Comparison of ENCODE assay signal across 12 cellular contexts in the genomic region with DNA sequence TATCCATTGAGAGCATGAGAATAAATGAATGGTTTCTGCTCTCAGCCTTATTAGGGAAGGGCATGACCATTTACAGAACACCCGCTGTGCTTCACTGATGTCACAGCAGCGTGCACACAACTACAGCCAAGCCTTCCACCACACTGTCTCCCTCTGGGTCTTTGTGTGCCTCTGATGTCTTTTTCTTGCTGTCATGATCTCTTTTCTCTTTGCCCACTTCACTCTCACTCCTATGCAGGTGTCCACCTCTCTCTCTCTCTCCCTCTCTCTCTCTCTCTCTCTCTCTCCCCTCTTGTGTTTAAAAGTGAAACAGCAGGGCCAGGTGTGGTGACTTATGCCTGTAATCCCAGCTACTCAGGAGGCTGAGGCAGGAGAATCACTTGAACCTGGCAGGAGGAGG.
DNase-seq lines count a peak whose midpoint lies in the region; ATAC-seq and TF ChIP-seq lines count a peak whose summit lies in the region.
"Had no signal": no experiment of that assay in that cellular context is flagged by ENCODE, and none has a peak within 500 bp of the region (broad histone marks: within the 10 kb centered on the region; RNA-seq: fewer than 3 reads in every experiment).

No MANE protein-coding gene starts in this region.

- H3K27ac ChIP-seq in HUES48 (ENCODE audit: low read depth, low read length) = peak overlapping the region; percentile 48
- H3K27ac ChIP-seq in WERI-Rb-1 = no peak overlapping the region
- peak overlapping the region; percentile 42 for H3K27ac ChIP-seq in mesodermal cell (ENCODE audit: low read depth, low read length, severe bottlenecking)

- 89 to 95% methylated on average over 2 of the region's 2 CpGs for WGBS in mesodermal cell (ENCODE audit: insufficient coverage in 2 of 2), 2 experiments

- ATAC-seq in HG03139 (IDR thresholded peaks at IDR 0.05; ENCODE audit: unreplicated experiment) = no peak
- ATAC-seq: CD8-positive, alpha-beta T cell had no signal

- DNase-seq in GM10266 (ENCODE audit: extremely low spot score) (no peak), WERI-Rb-1 (peak; percentile 20), NCI-H526 treated with DMSO at 0.1 percent for 48 hours (lab: John Stamatoyannopoulos, UW) (no peak), endothelial cell (ENCODE audit: low spot score) (no peak)
- no peak for DNase-seq in stimulated activated CD4-positive, alpha-beta T cell treated with anti-CD3 and anti-CD28 coated beads, Interleukin-4, amount 100 ng/mL, for 1 hour
- DNase-seq: GOT3; stimulated activated CD4-positive, alpha-beta T cell treated with anti-CD3 and anti-CD28 coated beads, Interleukin-2, amount 100 ng/mL, for 48 hours had no signal

- no peak overlapping the region for H3K27ac Mint-ChIP-seq in endothelial cell (ENCODE audit: unreplicated experiment)
- H3K27ac Mint-ChIP-seq: CD8-positive, alpha-beta T cell; progenitor cell of endocrine pancreas had no signal

- H3K9me3 Mint-ChIP-seq in endothelial cell (ENCODE audit: unreplicated experiment) = no peaks in the 10 kb centered on the region
- H3K9me3 Mint-ChIP-seq: CD8-positive, alpha-beta T cell had no signal

- no peak overlapping the region for H3K4me3 Mint-ChIP-seq in endothelial cell (ENCODE audit: unreplicated experiment)
- H3K4me3 Mint-ChIP-seq: CD8-positive, alpha-beta T cell had no signal

- H3K9me3 ChIP-seq in HUES48 (ENCODE audit: control insufficient read depth, insufficient read depth, low read length) = no peaks in the 10 kb centered on the region
- H3K9me3 ChIP-seq in WERI-Rb-1 (ENCODE audit: severe bottlenecking) = no peaks in the 10 kb centered on the region
- H3K9me3 ChIP-seq in mesodermal cell (ENCODE audit: control insufficient read depth, low read length) = peaks cover 8% of the 10 kb centered on the region

- H3K27me3 Mint-ChIP-seq in endothelial cell (ENCODE audit: unreplicated experiment) = peaks cover 6% of the 10 kb centered on the region

- no peak overlapping the region for H3K9ac ChIP-seq in HUES48 (ENCODE audit: low read depth, low read length)

- no peaks in the 10 kb centered on the region for H3K36me3 ChIP-seq in HUES48 (ENCODE audit: control insufficient read depth, insufficient read depth, low read length)
- no peaks in the 10 kb centered on the region for H3K36me3 ChIP-seq in WERI-Rb-1
- no peaks in the 10 kb centered on the region for H3K36me3 ChIP-seq in mesodermal cell (ENCODE audit: control insufficient read depth, insufficient read depth, low read length)

- H3K27me3 ChIP-seq in HUES48 (ENCODE audit: control insufficient read depth, insufficient read depth, low read length) = no peaks in the 10 kb centered on the region
- no peaks in the 10 kb centered on the region for H3K27me3 ChIP-seq in WERI-Rb-1 (ENCODE audit: insufficient read depth, low read depth, severe bottlenecking)

- peaks cover 14% of the 10 kb centered on the region for H3K4me1 Mint-ChIP-seq in endothelial cell (ENCODE audit: unreplicated experiment)

- H3K4me3 ChIP-seq in HUES48 (ENCODE audit: low read depth, low read length) (no peak overlapping the region), WERI-Rb-1 (ENCODE audit: low read depth, low read length) (no peak overlapping the region), mesodermal cell (ENCODE audit: extremely low read depth, insufficient read depth, low read length, poor library complexity, severe bottlenecking) (no peak overlapping the region)

- TF ChIP-seq CTCF in GM10266 (IDR thresholded peaks at IDR 0.05; ENCODE audit: control insufficient read depth, insufficient read depth, low read depth, missing control alignments) = peak; percentile 17
- no peak for TF ChIP-seq CTCF in WERI-Rb-1 (IDR thresholded peaks at IDR 0.05; ENCODE audit: low read depth, low read length)
- TF ChIP-seq CTCF in endothelial cell (IDR thresholded peaks at IDR 0.05; ENCODE audit: unreplicated experiment) = no peak

- peaks cover 4% of the 10 kb centered on the region for H3K36me3 Mint-ChIP-seq in endothelial cell (ENCODE audit: low read depth, unreplicated experiment)
- H3K36me3 Mint-ChIP-seq: CD8-positive, alpha-beta T cell had no signal

- H3K4me1 ChIP-seq in HUES48 (ENCODE audit: control insufficient read depth, insufficient read depth, low read length) = peaks cover 29% of the 10 kb centered on the region
- H3K4me1 ChIP-seq in mesodermal cell (ENCODE audit: control insufficient read depth, insufficient read depth, low read length, poor library complexity, severe bottlenecking) = peaks cover 52% of the 10 kb centered on the region
